ENCODE assay signal across 8 cellular contexts in genomic region chr12:64824500-64825142, GRCh38. TPM values are rescaled to one million over a fixed set of nuclear protein-coding genes. Genes with fewer than 3 reads are reported as not detected.
DNase-seq lines count a peak whose midpoint lies in the region; ATAC-seq, FAIRE-seq and TF ChIP-seq lines count a peak whose summit lies in the region.

TSS of gene TBC1D30 (plus strand) at chr12:64824647. CDS start at chr12:64824880, 233 bp downstream.

- H3K27me3 ChIP-seq in foreskin keratinocyte (peaks cover 92% of the 10 kb centered on the region), neural cell (ENCODE audit: insufficient read depth, low read depth, low read length) (peaks cover 27% of the 10 kb centered on the region)

- H3F3A ChIP-seq in neural cell (ENCODE audit: insufficient read depth, low read length, poor library complexity, severe bottlenecking): no peaks in the 10 kb centered on the region

- H3K27ac ChIP-seq in foreskin keratinocyte: no peak within 1 kb of the TSS
- peak within 1 kb of the TSS; percentile 80 for H3K27ac ChIP-seq in neural cell (ENCODE audit: low read length)

- H3K27me3 Mint-ChIP-seq in Calu3 (ENCODE audit: unreplicated experiment): peaks cover 25% of the 10 kb centered on the region

- intact Hi-C loops in Calu3 (cut with micrococcal nuclease; ENCODE audit: unreplicated experiment): no loop called here

- no peaks in the 10 kb centered on the region for H3K36me3 ChIP-seq in neural cell (ENCODE audit: insufficient read depth, low read length)

- no peaks in the 10 kb centered on the region for H3K9me3 Mint-ChIP-seq in Calu3 (ENCODE audit: low read depth, unreplicated experiment)

- H3K79me2 ChIP-seq in neural cell (replicated peaks; ENCODE audit: insufficient read depth, low read length): no peaks in the 10 kb centered on the region

- no peak for TF ChIP-seq CTCF in Calu3 (IDR thresholded peaks at IDR 0.05; ENCODE audit: unreplicated experiment)
- TF ChIP-seq CTCF in foreskin keratinocyte (conservative IDR thresholded peaks at IDR 0.05): no peak
- TF ChIP-seq CTCF in neural cell (IDR thresholded peaks at IDR 0.05; ENCODE audit: poor library complexity, severe bottlenecking): no peak

- H3K9me2 ChIP-seq in neural cell (ENCODE audit: insufficient read depth, low read length): no peaks in the 10 kb centered on the region

- H4K20me1 ChIP-seq in neural cell (ENCODE audit: insufficient read depth): no peaks in the 10 kb centered on the region

- H3K4me3 ChIP-seq in neural cell (ENCODE audit: low read length): peak within 1 kb of the TSS; percentile 94

- H3K4me3 Mint-ChIP-seq in Calu3 (ENCODE audit: low read depth, unreplicated experiment): peak within 1 kb of the TSS; percentile 96

- H3K9me3 ChIP-seq in neural cell (ENCODE audit: low read length): no peaks in the 10 kb centered on the region

- DNase-seq in Calu3: peak; percentile 53
- DNase-seq in NCI-H226: peak; percentile 41
- DNase-seq in activated T-cell treated with anti-CD3 and anti-CD28 coated beads, Interleukin-2, amount 50 U/mL, for 48 hours: peak; percentile 38 to 47
- no peak for DNase-seq in foreskin keratinocyte
- peak; percentile 40 for DNase-seq in urothelium cell line (ENCODE audit: low spot score)

- peak; percentile 26 for TF ChIP-seq RAD21 in neural cell (conservative IDR thresholded peaks at IDR 0.05)

- H3K4me2 ChIP-seq in neural cell (ENCODE audit: low read length): peak within 1 kb of the TSS; percentile 95

- H3K4me1 Mint-ChIP-seq in Calu3 (ENCODE audit: low read depth, unreplicated experiment): peaks cover 9% of the 10 kb centered on the region

- CTCF ChIA-PET in Calu3 (lab: Charles Lee): interaction anchor here (0.6 to 0.7 kb wide), 3 partner anchors 28 to 258 kb away, joined by 3 to 7 read pairs (median 3); no protein-coding TSS in a partner anchor

- H2AFZ ChIP-seq in neural cell (ENCODE audit: low read depth, low read length): peak within 1 kb of the TSS; percentile 84

- H3K27ac Mint-ChIP-seq in Calu3 (ENCODE audit: unreplicated experiment): no peak within 1 kb of the TSS

- TF ChIP-seq EP300 in neural cell (conservative IDR thresholded peaks at IDR 0.05; ENCODE audit: poor library complexity, severe bottlenecking): peak; percentile 18

- ATAC-seq in HG02610 (IDR thresholded peaks at IDR 0.05; ENCODE audit: unreplicated experiment) (peak; percentile 55), foreskin keratinocyte (peak; percentile 40), GM21381 (IDR thresholded peaks at IDR 0.05; ENCODE audit: unreplicated experiment) (no peak)

- FAIRE-seq in urothelium cell line (lab: Jason Lieb, UNC): no peak

- peak within 1 kb of the TSS; percentile 90 for H3K9ac ChIP-seq in neural cell (ENCODE audit: low read length)

- H3K4me1 ChIP-seq in foreskin keratinocyte: no peaks in the 10 kb centered on the region

- H3K36me3 Mint-ChIP-seq in Calu3 (ENCODE audit: insufficient read depth, unreplicated experiment): peaks cover 11% of the 10 kb centered on the region

- BruUV-seq in Calu3 (replicated peaks; lab: Mats Ljungman, UMichigan): no TSS peak

TF ChIP-seq in neural cell, 6 proteins besides CTCF, POLR2A, EP300 and RAD21:
- TF ChIP-seq EZH2 (IDR thresholded peaks at IDR 0.05; ENCODE audit: borderline replicate concordance, insufficient read depth, low read length, poor library complexity, severe bottlenecking) (no peak), MXI1 (conservative IDR thresholded peaks at IDR 0.05; ENCODE audit: poor library complexity, severe bottlenecking) (peak; percentile 85), REST (IDR thresholded peaks at IDR 0.05; ENCODE audit: borderline replicate concordance) (peak; percentile 77), TAF1 (IDR thresholded peaks at IDR 0.05; ENCODE audit: low read depth) (peak; percentile 88), SMC3 (conservative IDR thresholded peaks at IDR 0.05; ENCODE audit: poor library complexity) (no peak), POLR2AphosphoS5 (IDR thresholded peaks at IDR 0.05) (peak; percentile 92)

RNA-seq across cellular contexts. Expression of gene TBC1D30, which starts in this region (rescaled TPM):
- total RNA-seq in Calu3 (2022): 21.4 and 29.4 TPM in 2 replicates
- 0.31 and 0.39 TPM in 2 replicates for total RNA-seq in foreskin keratinocyte
- 0.36 and 0.42 TPM in 2 replicates for polyA plus RNA-seq in foreskin keratinocyte
- 16.5 and 17.6 TPM in 2 replicates for polyA plus RNA-seq in neural cell
- 67.3 and 69.1 TPM in 2 replicates for polyA minus RNA-seq in neural cell

Comparison
In these comparisons a context has a peak if more than half of its experiments do, and no peak if none do; other contexts are left out.
1. RNA of gene TBC1D30 (total RNA-seq): 21.4 to 29.4 TPM in Calu3; 0.31 to 0.39 TPM in foreskin keratinocyte; every median in the first group is over 10 times any median in the second.
2. RNA of gene TBC1D30 (polyA plus RNA-seq): 16.5 to 17.6 TPM in neural cell; 0.36 to 0.42 TPM in foreskin keratinocyte; every median in the first group is over 10 times any median in the second.
3. Peak in ATAC-seq in foreskin keratinocyte; RNA of the gene not detected or under 1 TPM.
4. DNase-seq: peak in Calu3 (single experiment), NCI-H226 (single experiment), activated T-cell treated with anti-CD3 and anti-CD28 coated beads, Interleukin-2, amount 50 U/mL, for 48 hours (2 of 2) and urothelium cell line (single experiment); none in foreskin keratinocyte (0 of 2).